ENCODE assay signal across 20 cellular contexts in genomic region chr6:36339156-36339555, GRCh38. TPM values are rescaled to one million over a fixed set of nuclear protein-coding genes. Genes with fewer than 3 reads are reported as not detected.
DNase-seq lines count a peak whose midpoint lies in the region; ATAC-seq, FAIRE-seq and TF ChIP-seq lines count a peak whose summit lies in the region.
"Had no signal": no experiment of that assay in that cellular context is flagged by ENCODE, and none has a peak within 500 bp of the region (broad histone marks: within the 10 kb centered on the region; RNA-seq: fewer than 3 reads in every experiment).

No MANE protein-coding gene starts in this region.

- H3K4me2 ChIP-seq in BLaER1 = peak overlapping the region; percentile 35

- H3K36me3 ChIP-seq in BLaER1 (no peaks in the 10 kb centered on the region), Peyer's patch (no peaks in the 10 kb centered on the region), endodermal cell (ENCODE audit: control insufficient read depth, insufficient read depth, low read length) (no peaks in the 10 kb centered on the region), small intestine (ENCODE audit: control insufficient read depth in 2 of 2, insufficient read depth in 2 of 2, low read length in 2 of 2) (no peaks in the 10 kb centered on the region)
- H3K36me3 ChIP-seq: HAP-1 had no signal

- TF ChIP-seq POLR2A in Peyer's patch (IDR thresholded peaks at IDR 0.05) = peak in 1 of 2 donors; percentile 34

- no peak for TF ChIP-seq CTCF in Peyer's patch (IDR thresholded peaks at IDR 0.05)
- no peak for TF ChIP-seq CTCF in endodermal cell (conservative IDR thresholded peaks at IDR 0.05)
- TF ChIP-seq CTCF in CD14-positive monocyte (IDR thresholded peaks at IDR 0.05) = no peak

- no peaks in the 10 kb centered on the region for H3K9me3 Mint-ChIP-seq in endodermal cell
- H3K9me3 Mint-ChIP-seq in CD14-positive monocyte = no peaks in the 10 kb centered on the region
- H3K9me3 Mint-ChIP-seq: CD4-positive, alpha-beta memory T cell had no signal

- H3K27me3 Mint-ChIP-seq in endodermal cell (ENCODE audit: insufficient read depth) = peaks cover 33% of the 10 kb centered on the region
- H3K27me3 Mint-ChIP-seq in CD14-positive monocyte (ENCODE audit: low read depth in 3 of 3) = peaks cover 25 to 30% (median 26%) of the 10 kb centered on the region in 3 donors

- H3K36me3 Mint-ChIP-seq in endodermal cell (ENCODE audit: low read depth) = no peaks in the 10 kb centered on the region
- no peaks in the 10 kb centered on the region for H3K36me3 Mint-ChIP-seq in CD14-positive monocyte
- H3K36me3 Mint-ChIP-seq: CD4-positive, alpha-beta memory T cell had no signal

- FAIRE-seq in small intestine (lab: Jason Lieb, UNC) = no peak
- FAIRE-seq: G401.6, GM12892, H1 had no signal

- peaks cover 64% of the 10 kb centered on the region for H3K4me1 ChIP-seq in BLaER1
- H3K4me1 ChIP-seq in Peyer's patch = peaks cover 0 to 21% (median 0%) of the 10 kb centered on the region in 4 donors
- peaks cover 3% of the 10 kb centered on the region for H3K4me1 ChIP-seq in endodermal cell (ENCODE audit: control insufficient read depth, insufficient read depth, low read length)
- peaks cover 4 to 5% of the 10 kb centered on the region in 2 donors for H3K4me1 ChIP-seq in small intestine (ENCODE audit: control insufficient read depth in 2 of 2, insufficient read depth in 1 of 2, low read depth in 1 of 2, low read length in 1 of 2)

- peak in 2 of 3 donors; percentile 60 to 76 for DNase-seq in Peyer's patch
- peak; percentile 27 for DNase-seq in endodermal cell
- DNase-seq in small intestine = peak; percentile 63
- no peak for DNase-seq in CD14-positive monocyte (ENCODE audit: low spot score)
- DNase-seq: 8988T; AML-193; C1 segment of cervical spinal cord; CD4-positive, alpha-beta memory T cell; DMS153; DMS79 treated with DMSO at 0.1 percent for 48 hours; EL; IMR-90; KBM-7 had no signal

- no peaks in the 10 kb centered on the region for H3K9me3 ChIP-seq in BLaER1
- H3K9me3 ChIP-seq in Peyer's patch = no peaks in the 10 kb centered on the region
- H3K9me3 ChIP-seq in endodermal cell (ENCODE audit: control insufficient read depth, low read length) = no peaks in the 10 kb centered on the region
- H3K9me3 ChIP-seq in small intestine (ENCODE audit: control insufficient read depth, low read depth) = no peaks in the 10 kb centered on the region
- H3K9me3 ChIP-seq: HAP-1 had no signal

- ATAC-seq in HG02884 (IDR thresholded peaks at IDR 0.05; ENCODE audit: unreplicated experiment) (no peak), HG02981 (IDR thresholded peaks at IDR 0.05; ENCODE audit: unreplicated experiment) (no peak)

- WGBS in endodermal cell (ENCODE audit: insufficient coverage in 1 of 2, insufficient read length in 1 of 2), 2 experiments = 91 to 95% methylated on average over 6 to 11 of the region's 11 CpGs
- 23 to 60% (median 37%) methylated on average over 11 of the region's 11 CpGs for WGBS in small intestine, 3 donors

- intact Hi-C loops in CD14-positive monocyte (cut with micrococcal nuclease) = no loop called here

- H3K4me1 Mint-ChIP-seq in endodermal cell (peaks cover 17% of the 10 kb centered on the region), CD14-positive monocyte (peaks cover 20% of the 10 kb centered on the region)

- H3K9ac ChIP-seq in BLaER1 (no peak overlapping the region), endodermal cell (ENCODE audit: extremely low read depth, low read length, poor library complexity, severe bottlenecking) (no peak overlapping the region)

- H3K27me3 ChIP-seq in BLaER1 = no peaks in the 10 kb centered on the region
- no peaks in the 10 kb centered on the region for H3K27me3 ChIP-seq in Peyer's patch
- H3K27me3 ChIP-seq in endodermal cell (ENCODE audit: control insufficient read depth, insufficient read depth, low read length, poor library complexity, severe bottlenecking) = peaks cover 20% of the 10 kb centered on the region
- H3K27me3 ChIP-seq in small intestine (ENCODE audit: control insufficient read depth in 2 of 2, insufficient read depth in 2 of 2, low read length in 2 of 2) = no peaks in the 10 kb centered on the region

- H3K4me3 Mint-ChIP-seq in endodermal cell (no peak overlapping the region), CD14-positive monocyte (peak overlapping the region in 1 of 2 donors; percentile 15)

- H3K27ac Mint-ChIP-seq in endodermal cell (no peak overlapping the region), CD14-positive monocyte (no peak overlapping the region)
- H3K27ac Mint-ChIP-seq: CD4-positive, alpha-beta memory T cell had no signal

- H4K20me1 ChIP-seq in BLaER1 = no peaks in the 10 kb centered on the region

- H3K27ac ChIP-seq in BLaER1 (no peak overlapping the region), Peyer's patch (peak overlapping the region in 1 of 4 donors; percentile 79), endodermal cell (ENCODE audit: low read depth, low read length) (no peak overlapping the region), small intestine (ENCODE audit: low read depth in 1 of 2, low read length in 1 of 2) (peak overlapping the region in 1 of 2 donors; percentile 45)

- H3K4me3 ChIP-seq in BLaER1 = no peak overlapping the region
- H3K4me3 ChIP-seq in Peyer's patch = no peak overlapping the region
- no peak overlapping the region for H3K4me3 ChIP-seq in endodermal cell (ENCODE audit: low read length)
- H3K4me3 ChIP-seq in small intestine (ENCODE audit: low read depth in 1 of 2, low read length in 2 of 2) = no peak overlapping the region
- H3K4me3 ChIP-seq: HAP-1 had no signal

RNA-seq across cellular contexts. Expression of gene BNIP5, which starts 2.5 kb away (rescaled TPM):
- total RNA-seq in Peyer's patch (10 to 100 TPM in 3 of 4 donors, 1 to 10 TPM in 1; 9.1 to 35.4 (median 25.3) TPM), endodermal cell (not detected)
- not detected for polyA plus RNA-seq in endodermal cell (2013, experiment 1 of 2)
- 0.08 TPM for polyA plus RNA-seq in endodermal cell (2013, experiment 2 of 2)
- polyA plus RNA-seq in small intestine (10 to 100 TPM in 2 of 3 donors, 1 to 10 TPM in 1; 2.6 to 26.7 (median 17.2) TPM), CD14-positive monocyte (not detected)
- total RNA-seq: CD4-positive, alpha-beta memory T cell; H1; IMR-90 had no signal
- polyA plus RNA-seq: CD4-positive, alpha-beta memory T cell; H1; IMR-90 had no signal

RNA-seq across cellular contexts. Expression of gene ETV7, which starts 48.3 kb away (rescaled TPM):
- total RNA-seq in Peyer's patch = 10 to 100 TPM in 2 of 4 donors, 1 to 10 TPM in 2; 3.3 to 12.1 (median 9.9) TPM
- under 1 TPM; 0.42 TPM for total RNA-seq in endodermal cell
- 0.18 TPM for polyA plus RNA-seq in endodermal cell (2013, experiment 1 of 2)
- 0.41 TPM for polyA plus RNA-seq in endodermal cell (2013, experiment 2 of 2)
- 10 to 100 TPM; 12.5 to 26.2 (median 19.5) TPM for polyA plus RNA-seq in small intestine
- polyA plus RNA-seq in CD14-positive monocyte = 1 to 10 TPM in 1 of 2 donors, under 1 TPM in 1; 0.10 to 2.2 TPM

Comparison
In these comparisons a context has a peak if more than half of its experiments do, and no peak if none do; other contexts are left out.
1. RNA of gene BNIP5, which starts 2.5 kb away (total RNA-seq): 9.1 to 35.4 TPM in Peyer's patch; not detected in endodermal cell; every median in the first group is over 10 times any median in the second.